ENCODE assay signal across 15 cellular contexts in genomic region chr9:36866840-36867239, GRCh38.
DNase-seq lines count a peak whose midpoint lies in the region; TF ChIP-seq lines count a peak whose summit lies in the region.
"Had no signal": no experiment of that assay in that cellular context is flagged by ENCODE, and none has a peak within 500 bp of the region (broad histone marks: within the 10 kb centered on the region; RNA-seq: fewer than 3 reads in every experiment).

No MANE protein-coding gene starts in this region.

- H3K4me3 Mint-ChIP-seq in type B pancreatic cell: no peak overlapping the region

- H3K36me3 ChIP-seq in OCI-LY3 (replicated peaks; ENCODE audit: low read depth, low read length): peaks cover 51% of the 10 kb centered on the region
- H3K36me3 ChIP-seq in prostate gland: no peaks in the 10 kb centered on the region

- H3K79me2 ChIP-seq in OCI-LY3 (ENCODE audit: low read length): peaks cover 78% of the 10 kb centered on the region

- H3K27me3 Mint-ChIP-seq in type B pancreatic cell: peaks cover 76% of the 10 kb centered on the region

- TF ChIP-seq POLR2A in prostate gland (IDR thresholded peaks at IDR 0.05): no peak

- DNase-seq in NCI-H2227 (lab: John Stamatoyannopoulos, UW; ENCODE audit: unreplicated experiment): peak; percentile 14
- DNase-seq in NCI-H2227 treated with DMSO at 0.1 percent for 48 hours (lab: John Stamatoyannopoulos, UW): no peak
- DNase-seq in fibroblast of pulmonary artery (ENCODE audit: low read depth): no peak
- DNase-seq in type B pancreatic cell (ENCODE audit: extremely low spot score, unreplicated experiment): no peak
- no peak for DNase-seq in anterior cingulate cortex (lab: John Stamatoyannopoulos, UW)
- no peak for DNase-seq in prostate gland (ENCODE audit: low spot score)
- DNase-seq in T-helper 9 cell: no peak
- DNase-seq: activated CD8-positive, alpha-beta memory T cell treated with anti-CD3 and anti-CD28 coated beads for 24 hours; activated gamma-delta T cell treated with Interleukin-2 at 50 U/mL for 16 hours; effector CD4-positive, alpha-beta T cell; NCI-H1436; NCI-H526 treated with DMSO at 0.1 percent for 48 hours; Right ventricle myocardium superior had no signal

- peaks cover 82% of the 10 kb centered on the region for H4K20me1 ChIP-seq in OCI-LY3 (ENCODE audit: insufficient read depth, low read length)

- H3K4me2 ChIP-seq in OCI-LY3 (ENCODE audit: low read length): no peak overlapping the region

- H3K27ac Mint-ChIP-seq in type B pancreatic cell: no peak overlapping the region

- TF ChIP-seq CTCF in OCI-LY3 (IDR thresholded peaks at IDR 0.05; ENCODE audit: low read depth, low read length): peak; percentile 6; the same call in 1 of the 2 replicates
- TF ChIP-seq CTCF in fibroblast of pulmonary artery (IDR thresholded peaks at IDR 0.05; ENCODE audit: low read length, missing control alignments): peak; percentile 6
- TF ChIP-seq CTCF in type B pancreatic cell (conservative IDR thresholded peaks at IDR 0.05): peak; percentile 52
- TF ChIP-seq CTCF in prostate gland (IDR thresholded peaks at IDR 0.05): no peak

- 88% methylated on average over 7 of the region's 7 CpGs for WGBS in prostate gland

- no peaks in the 10 kb centered on the region for H3K36me3 Mint-ChIP-seq in type B pancreatic cell

- H3K27me3 ChIP-seq in OCI-LY3 (ENCODE audit: low read depth, low read length) (no peaks in the 10 kb centered on the region), prostate gland (replicated peaks; ENCODE audit: insufficient read depth) (no peaks in the 10 kb centered on the region)

- intact Hi-C loops in prostate gland (cut with DNase I): no loop called here

- H3K4me1 ChIP-seq in OCI-LY3 (ENCODE audit: low read length) (peaks cover 11% of the 10 kb centered on the region; the same call in 1 of the 2 replicates), prostate gland (replicated peaks) (no peaks in the 10 kb centered on the region)

- H3K9me3 ChIP-seq in OCI-LY3 (ENCODE audit: insufficient read depth, low read length): no peaks in the 10 kb centered on the region
- no peaks in the 10 kb centered on the region for H3K9me3 ChIP-seq in prostate gland

- peaks cover 8% of the 10 kb centered on the region for H3K4me1 Mint-ChIP-seq in type B pancreatic cell (ENCODE audit: unreplicated experiment)

- no peak overlapping the region for H3K27ac ChIP-seq in OCI-LY3 (ENCODE audit: low read length)
- H3K27ac ChIP-seq in prostate gland: no peak overlapping the region

- no peak overlapping the region for H3K4me3 ChIP-seq in OCI-LY3 (ENCODE audit: low read length)
- no peak overlapping the region for H3K4me3 ChIP-seq in fibroblast of pulmonary artery (replicated peaks; ENCODE audit: low read depth, low read length)
- no peak overlapping the region for H3K4me3 ChIP-seq in prostate gland
- H3K4me3 ChIP-seq: GM12878 had no signal

- H2AFZ ChIP-seq in OCI-LY3 (ENCODE audit: low read depth, low read length): no peak overlapping the region

- H3K9ac ChIP-seq in OCI-LY3 (ENCODE audit: low read length): no peak overlapping the region

- H3K9me3 Mint-ChIP-seq in type B pancreatic cell: no peaks in the 10 kb centered on the region

Comparison
In these comparisons a context has a peak if more than half of its experiments do, and no peak if none do; other contexts are left out.
1. CTCF ChIP-seq: peak in OCI-LY3 (single experiment), fibroblast of pulmonary artery (single experiment) and type B pancreatic cell (single experiment); none in prostate gland (0 of 4).